In genomic region chr10:112296908-112297331, GRCh38 we compare ENCODE assay signal across 20 cellular contexts. TPM values are rescaled to one million over a fixed set of nuclear protein-coding genes. Genes with fewer than 3 reads are reported as not detected.
A peak's percentile ranks its signal among the peaks of the same experiment; 100 is the strongest.
DNase-seq lines count a peak whose midpoint lies in the region; ATAC-seq and TF ChIP-seq lines count a peak whose summit lies in the region.
"Had no signal": no experiment of that assay in that cellular context is flagged by ENCODE, and none has a peak within 500 bp of the region (broad histone marks: within the 10 kb centered on the region; RNA-seq: fewer than 3 reads in every experiment).

No MANE protein-coding gene starts in this region.

- peak in 1 of 8 donors; percentile 37 for ATAC-seq in heart right ventricle

- H3K4me3 ChIP-seq in heart right ventricle (no peak overlapping the region), right atrium auricular region (no peak overlapping the region), left ventricle myocardium inferior (no peak overlapping the region)
- H3K4me3 ChIP-seq: A549, MG63, PC-9 had no signal

- no peaks in the 10 kb centered on the region for H3K27me3 ChIP-seq in heart right ventricle
- H3K27me3 ChIP-seq in right atrium auricular region, result no peaks in the 10 kb centered on the region
- H3K27me3 ChIP-seq in left ventricle myocardium inferior (ENCODE audit: low read depth), result no peaks in the 10 kb centered on the region
- H3K27me3 ChIP-seq: MG63 had no signal

- DNase-seq in heart right ventricle (no peak), right atrium auricular region (ENCODE audit: low spot score) (no peak), left ventricle myocardium inferior (no peak), osteocyte (ENCODE audit: extremely low spot score, unreplicated experiment) (no peak), GM03348 (ENCODE audit: low spot score) (no peak), DMS79 (lab: John Stamatoyannopoulos, UW) (no peak), SKM-1 treated with dmso at 0.1 percent for 144 hours (lab: John Stamatoyannopoulos, UW; ENCODE audit: unreplicated experiment) (no peak)
- no peak for DNase-seq in activated CD8-positive, alpha-beta memory T cell treated with anti-CD3 and anti-CD28 coated beads for 24 hours
- DNase-seq: Calu3; CD4-positive, alpha-beta T cell; DMS79 treated with DMSO at 0.1 percent for 48 hours; GF-D8; NCI-H1092 treated with DMSO at 0.1 percent for 48 hours; NCI-H1694 treated with DMSO at 0.1 percent for 48 hours; NCI-H446; PC-9; SHP77 had no signal

- TF ChIP-seq CTCF in heart right ventricle (IDR thresholded peaks at IDR 0.05) (no peak), right atrium auricular region (IDR thresholded peaks at IDR 0.05) (no peak), left ventricle myocardium inferior (IDR thresholded peaks at IDR 0.05; ENCODE audit: borderline replicate concordance) (no peak), osteocyte (IDR thresholded peaks at IDR 0.05) (no peak)

- intact Hi-C loops in heart right ventricle (cut with DNase I) (loop anchor here in 2 of 10 donors (2.0 to 5.0 kb wide), 2 partner anchors 114 to 115 kb away; partner anchors contain the start of gene GPAM (in 2 of the 2)), left ventricle myocardium inferior (cut with micrococcal nuclease) (no loop called here)

- no peaks in the 10 kb centered on the region for H3K9me3 ChIP-seq in heart right ventricle
- no peaks in the 10 kb centered on the region for H3K9me3 ChIP-seq in right atrium auricular region
- no peaks in the 10 kb centered on the region for H3K9me3 ChIP-seq in left ventricle myocardium inferior (replicated peaks)
- H3K9me3 ChIP-seq: A549, MG63 had no signal

- peaks cover 15% of the 10 kb centered on the region for H3K4me1 Mint-ChIP-seq in osteocyte (ENCODE audit: unreplicated experiment)

- peak overlapping the region in 6 of 10 donors; percentile 16 to 77 (median 46) for H3K27ac ChIP-seq in heart right ventricle
- H3K27ac ChIP-seq in right atrium auricular region, result no peak overlapping the region
- H3K27ac ChIP-seq in left ventricle myocardium inferior (replicated peaks), result peak overlapping the region; percentile 56
- H3K27ac ChIP-seq: A549, PC-9 had no signal

- H3K9me3 Mint-ChIP-seq in osteocyte (ENCODE audit: unreplicated experiment), result no peaks in the 10 kb centered on the region
- H3K9me3 Mint-ChIP-seq: CD4-positive, alpha-beta T cell had no signal

- H3K4me1 ChIP-seq in heart right ventricle, result peaks cover 0 to 27% (median 18%) of the 10 kb centered on the region in 9 donors
- H3K4me1 ChIP-seq in right atrium auricular region, result peaks cover 0 to 24% of the 10 kb centered on the region in 2 donors
- peaks cover 34% of the 10 kb centered on the region for H3K4me1 ChIP-seq in left ventricle myocardium inferior
- H3K4me1 ChIP-seq: A549 had no signal

- peaks cover 2% of the 10 kb centered on the region for H3K27me3 Mint-ChIP-seq in osteocyte (ENCODE audit: unreplicated experiment)
- H3K27me3 Mint-ChIP-seq: CD4-positive, alpha-beta T cell had no signal

- H3K36me3 Mint-ChIP-seq in osteocyte (ENCODE audit: unreplicated experiment), result no peaks in the 10 kb centered on the region

- H3K36me3 ChIP-seq in heart right ventricle (no peaks in the 10 kb centered on the region), right atrium auricular region (no peaks in the 10 kb centered on the region), left ventricle myocardium inferior (no peaks in the 10 kb centered on the region)
- H3K36me3 ChIP-seq: MG63 had no signal

- H3K27ac Mint-ChIP-seq in osteocyte (ENCODE audit: unreplicated experiment), result peak overlapping the region; percentile 64
- H3K27ac Mint-ChIP-seq: CD4-positive, alpha-beta T cell had no signal

- H3K4me3 Mint-ChIP-seq in osteocyte (ENCODE audit: unreplicated experiment), result no peak overlapping the region
- H3K4me3 Mint-ChIP-seq: CD4-positive, alpha-beta T cell had no signal

- 68% methylated on average over 9 of the region's 9 CpGs for WGBS in heart right ventricle, 2 donors

RNA-seq across cellular contexts. Expression of gene TECTB, which starts 13.7 kb away (rescaled TPM):
- not detected for total RNA-seq in heart right ventricle
- not detected for polyA plus RNA-seq in heart right ventricle
- total RNA-seq in right atrium auricular region, result not detected
- not detected for total RNA-seq in left ventricle myocardium inferior
- not detected in 2 replicates for total RNA-seq in osteocyte
- total RNA-seq: Calu3; CD4-positive, alpha-beta T cell; H1; PC-9 had no signal
- polyA plus RNA-seq: A549, H1 had no signal

Comparison
In these comparisons a context has a peak if more than half of its experiments do, and no peak if none do; other contexts are left out.
1. H3K27ac ChIP-seq: peak in heart right ventricle (6 of 10) and left ventricle myocardium inferior (single experiment); none in right atrium auricular region (0 of 2).